In genomic region chr22:38305481-38306448, GRCh38 we compare ENCODE assay signal across 1 cellular context.
TF ChIP-seq lines count a peak whose summit lies in the region.

No MANE protein-coding gene starts in this region.

TF ChIP-seq in H1, 55 proteins besides CTCF, POLR2A, EP300 and RAD21:
- TF ChIP-seq BACH1 (IDR thresholded peaks at IDR 0.05; ENCODE audit: low read length), result peak; percentile 45; the same call in 1 of the 2 replicates
- no peak for TF ChIP-seq KDM4A (IDR thresholded peaks at IDR 0.05; ENCODE audit: low read depth, low read length, severe bottlenecking)
- no peak; the same call in 1 of the 2 replicates for TF ChIP-seq GABPA (IDR thresholded peaks at IDR 0.05; ENCODE audit: borderline replicate concordance, insufficient read depth, low read length)
- TF ChIP-seq SIN3A (conservative IDR thresholded peaks at IDR 0.05 in 1 of 2, IDR thresholded peaks at IDR 0.05 in 1 of 2; ENCODE audit: low read depth in 1 of 2, low read length in 2 of 2), result peak; percentile 69 to 83; a peak in 2 of 4 replicates
- TF ChIP-seq POU5F1 (IDR thresholded peaks at IDR 0.05; ENCODE audit: low read depth, low read length), result no peak
- no peak for TF ChIP-seq SAP30 (IDR thresholded peaks at IDR 0.05; ENCODE audit: insufficient read depth, insufficient replicate concordance, low read length)
- TF ChIP-seq CEBPB (IDR thresholded peaks at IDR 0.05; ENCODE audit: low read depth, low read length), result no peak
- no peak for TF ChIP-seq CREB1 (IDR thresholded peaks at IDR 0.05)
- no peak for TF ChIP-seq RFX5 (IDR thresholded peaks at IDR 0.05; ENCODE audit: borderline replicate concordance, low read depth, low read length)
- TF ChIP-seq RXRA (IDR thresholded peaks at IDR 0.05; ENCODE audit: insufficient read depth, low read depth, low read length), result no peak
- TF ChIP-seq HDAC6 (IDR thresholded peaks at IDR 0.05; ENCODE audit: low read depth, low read length), result no peak
- TF ChIP-seq BRCA1 (IDR thresholded peaks at IDR 0.05; ENCODE audit: low read depth, low read length), result no peak
- TF ChIP-seq NANOG (IDR thresholded peaks at IDR 0.05; ENCODE audit: insufficient read depth, low read depth, low read length, poor library complexity, severe bottlenecking), result peak; percentile 47
- no peak for TF ChIP-seq RNF2 (IDR thresholded peaks at IDR 0.05; ENCODE audit: borderline replicate concordance, low read depth, low read length, missing control alignments, poor library complexity, severe bottlenecking)
- no peak for TF ChIP-seq USF2 (IDR thresholded peaks at IDR 0.05; ENCODE audit: low read length)
- no peak for TF ChIP-seq CTBP2 (IDR thresholded peaks at IDR 0.05; ENCODE audit: borderline replicate concordance, insufficient read depth, insufficient read length, low read length)
- TF ChIP-seq SP4 (IDR thresholded peaks at IDR 0.05; ENCODE audit: low read length), result no peak
- TF ChIP-seq MAX (IDR thresholded peaks at IDR 0.05), result peak; percentile 51
- no peak for TF ChIP-seq TAF7 (optimal IDR thresholded peaks at IDR 0.05; ENCODE audit: borderline replicate concordance, low read depth, low read length)
- no peak for TF ChIP-seq CBX8 (IDR thresholded peaks at IDR 0.05; ENCODE audit: borderline replicate concordance, low read depth, low read length)
- no peak for TF ChIP-seq KDM5A (IDR thresholded peaks at IDR 0.05; ENCODE audit: low read length)
- TF ChIP-seq POLR2AphosphoS5 (IDR thresholded peaks at IDR 0.05; ENCODE audit: low read depth, low read length), result peak; percentile 65
- peak; percentile 64; the same call in 1 of the 2 replicates for TF ChIP-seq MAFK (IDR thresholded peaks at IDR 0.05; ENCODE audit: low read depth, low read length)
- no peak for TF ChIP-seq CHD7 (IDR thresholded peaks at IDR 0.05; ENCODE audit: insufficient replicate concordance, low read length)
- TF ChIP-seq E2F6 (IDR thresholded peaks at IDR 0.05), result no peak
- TF ChIP-seq ASH2L (IDR thresholded peaks at IDR 0.05; ENCODE audit: low read length), result no peak
- TF ChIP-seq JUN (IDR thresholded peaks at IDR 0.05; ENCODE audit: low read depth, low read length), result no peak
- no peak for TF ChIP-seq EGR1 (IDR thresholded peaks at IDR 0.05; ENCODE audit: borderline replicate concordance, low read depth, low read length)
- TF ChIP-seq CHD2 (IDR thresholded peaks at IDR 0.05; ENCODE audit: low read length), result no peak
- no peak for TF ChIP-seq CBX5 (IDR thresholded peaks at IDR 0.05; ENCODE audit: low read depth, low read length)
- TF ChIP-seq TBP (IDR thresholded peaks at IDR 0.05; ENCODE audit: low read depth, low read length), result no peak
- TF ChIP-seq SIRT6 (IDR thresholded peaks at IDR 0.05; ENCODE audit: low read length), result no peak
- TF ChIP-seq RBBP5 (IDR thresholded peaks at IDR 0.05; ENCODE audit: borderline replicate concordance, low read depth, low read length), result no peak
- TF ChIP-seq GTF2F1 (IDR thresholded peaks at IDR 0.05; ENCODE audit: borderline replicate concordance, low read depth, low read length), result no peak
TF ChIP-seq in H1: peak in this region for 6.
